1 cellular context compared by ENCODE assay signal in genomic region chr1:46753985-46754384, GRCh38.
TF ChIP-seq lines count a peak whose summit lies in the region.

No MANE protein-coding gene starts in this region.

TF ChIP-seq in HepG2, 621 proteins besides CTCF, POLR2A, EP300 and RAD21:
- TF ChIP-seq MAFF (IDR thresholded peaks at IDR 0.05; ENCODE audit: low read depth, low read length) = peak; percentile 72
- no peak for TF ChIP-seq SP4 (CRISPR knock-in tag; IDR thresholded peaks at IDR 0.05)
- TF ChIP-seq MAFK (conservative IDR thresholded peaks at IDR 0.05 in 1 of 2, IDR thresholded peaks at IDR 0.05 in 1 of 2; ENCODE audit: low read length in 2 of 2) = peak; percentile 60 to 88; a peak in 3 of 4 replicates
